In genomic region chr1:66982561-66983285, GRCh38 we compare ENCODE assay signal across 11 cellular contexts. TPM values are rescaled to one million over a fixed set of nuclear protein-coding genes. Genes with fewer than 3 reads are reported as not detected.
DNase-seq lines count a peak whose midpoint lies in the region; ATAC-seq and TF ChIP-seq lines count a peak whose summit lies in the region.
"Had no signal": no experiment of that assay in that cellular context is flagged by ENCODE, and none has a peak within 500 bp of the region (broad histone marks: within the 10 kb centered on the region; RNA-seq: fewer than 3 reads in every experiment).

No MANE protein-coding gene starts in this region.

- peak overlapping the region; percentile 52 for H3K27ac Mint-ChIP-seq in activated CD4-positive, alpha-beta T cell treated with anti-CD3 and anti-CD28 coated beads, Interleukin-2, amount 10 ng/mL, durations not matched to agents 24 days and 14 days
- H3K27ac Mint-ChIP-seq in nephron: peak overlapping the region; percentile 37 to 87 (median 38)

- peaks cover 49% of the 10 kb centered on the region for H3K36me3 Mint-ChIP-seq in activated CD4-positive, alpha-beta T cell treated with anti-CD3 and anti-CD28 coated beads, Interleukin-2, amount 10 ng/mL, durations not matched to agents 24 days and 14 days (ENCODE audit: low read depth)
- H3K36me3 Mint-ChIP-seq in nephron (ENCODE audit: low read depth): peaks cover 49% of the 10 kb centered on the region

- no peak for DNase-seq in activated CD4-positive, alpha-beta T cell treated with anti-CD3 and anti-CD28 coated beads, Interleukin-2, amount 10 ng/mL, durations not matched to agents 24 days and 14 days
- DNase-seq in activated CD4-positive, alpha-beta T cell treated with anti-CD3 and anti-CD28 coated beads, Interleukin-2, amount 50 U/mL, for 48 hours: no peak
- DNase-seq in medulla oblongata (ENCODE audit: extremely low spot score) (no peak), NCI-H2107 (lab: John Stamatoyannopoulos, UW) (no peak)
- DNase-seq: activated CD4-positive, alpha-beta T cell treated with anti-CD3 and anti-CD28 coated beads for 1 hour; body of pancreas; GOT3 had no signal

- TF ChIP-seq CTCF in nephron (IDR thresholded peaks at IDR 0.05; ENCODE audit: unreplicated experiment in 3 of 3): no peak

- ATAC-seq in GM21723 (IDR thresholded peaks at IDR 0.05; ENCODE audit: unreplicated experiment): peak; percentile 39
- peak; percentile 39 for ATAC-seq in HG03520 (IDR thresholded peaks at IDR 0.05; ENCODE audit: unreplicated experiment)
- no peak for ATAC-seq in GM18520 (IDR thresholded peaks at IDR 0.05; ENCODE audit: unreplicated experiment)
- ATAC-seq: body of pancreas had no signal

- H3K27me3 Mint-ChIP-seq in activated CD4-positive, alpha-beta T cell treated with anti-CD3 and anti-CD28 coated beads, Interleukin-2, amount 10 ng/mL, durations not matched to agents 24 days and 14 days: no peaks in the 10 kb centered on the region
- no peaks in the 10 kb centered on the region for H3K27me3 Mint-ChIP-seq in nephron (ENCODE audit: low read depth)

- H3K4me3 Mint-ChIP-seq in activated CD4-positive, alpha-beta T cell treated with anti-CD3 and anti-CD28 coated beads, Interleukin-2, amount 10 ng/mL, durations not matched to agents 24 days and 14 days: no peak overlapping the region
- H3K4me3 Mint-ChIP-seq in nephron: no peak overlapping the region

- no peaks in the 10 kb centered on the region for H3K9me3 Mint-ChIP-seq in activated CD4-positive, alpha-beta T cell treated with anti-CD3 and anti-CD28 coated beads, Interleukin-2, amount 10 ng/mL, durations not matched to agents 24 days and 14 days
- H3K9me3 Mint-ChIP-seq in nephron: no peaks in the 10 kb centered on the region

- intact Hi-C loops in activated CD4-positive, alpha-beta T cell treated with anti-CD3 and anti-CD28 coated beads, Interleukin-2, amount 10 ng/mL, durations not matched to agents 24 days and 14 days (cut with micrococcal nuclease): loop anchor here (5.0 kb wide), 2 partner anchors 215 to 450 kb away; partner anchors contain the start of gene SERBP1

- peaks cover 27% of the 10 kb centered on the region for H3K4me1 Mint-ChIP-seq in activated CD4-positive, alpha-beta T cell treated with anti-CD3 and anti-CD28 coated beads, Interleukin-2, amount 10 ng/mL, durations not matched to agents 24 days and 14 days
- H3K4me1 Mint-ChIP-seq in nephron: no peaks in the 10 kb centered on the region

RNA-seq across cellular contexts. Expression of gene MIER1, which starts 57.9 kb away (rescaled TPM):
- 51.8 and 54.9 TPM in 2 replicates for total RNA-seq in activated CD4-positive, alpha-beta T cell treated with anti-CD3 and anti-CD28 coated beads, Interleukin-2, amount 10 ng/mL, durations not matched to agents 24 days and 14 days

RNA-seq across cellular contexts. Expression of gene DNAI4, which starts 58.1 kb away (rescaled TPM):
- 0.26 and 2.7 TPM in 2 replicates for total RNA-seq in activated CD4-positive, alpha-beta T cell treated with anti-CD3 and anti-CD28 coated beads, Interleukin-2, amount 10 ng/mL, durations not matched to agents 24 days and 14 days
